Comparison of ENCODE assay signal across 9 cellular contexts in the genomic region with DNA sequence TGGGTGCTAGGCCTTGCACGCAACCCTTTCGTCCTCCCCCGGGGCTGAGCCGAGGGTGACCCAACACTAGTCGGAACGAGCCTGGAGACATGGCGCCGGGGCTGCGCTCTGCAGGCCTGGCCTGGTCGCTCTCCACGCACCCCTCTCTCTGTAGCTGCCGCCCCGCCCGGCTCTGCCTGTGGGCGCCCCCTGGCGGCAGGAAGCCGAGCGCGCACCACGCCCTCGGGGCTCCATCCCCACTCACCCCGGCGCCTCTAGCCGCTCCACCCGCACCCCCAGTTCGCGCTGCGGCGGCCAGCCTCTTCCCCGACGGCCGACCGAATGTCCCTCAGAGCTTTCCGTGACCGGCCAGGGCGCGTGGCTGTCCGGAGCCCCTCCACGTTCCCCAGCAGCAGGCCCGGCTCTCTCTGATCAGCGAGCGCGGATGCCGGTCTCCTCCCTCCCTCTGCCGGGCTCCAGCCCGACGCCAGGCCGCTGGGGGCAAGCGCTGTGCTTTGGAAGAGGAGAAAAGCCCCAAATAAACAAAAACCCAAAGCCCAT. TPM values are rescaled to one million over a fixed set of nuclear protein-coding genes. Genes with fewer than 3 reads are reported as not detected.
DNase-seq lines count a peak whose midpoint lies in the region; ATAC-seq, FAIRE-seq and TF ChIP-seq lines count a peak whose summit lies in the region.
"Had no signal": no experiment of that assay in that cellular context is flagged by ENCODE, and none has a peak within 500 bp of the region (broad histone marks: within the 10 kb centered on the region; RNA-seq: fewer than 3 reads in every experiment).

No MANE protein-coding gene starts in this region.

- TF ChIP-seq CTCF in H9 (conservative IDR thresholded peaks at IDR 0.05): peak; percentile 99

- no peak overlapping the region for H3K18ac ChIP-seq in H9 (ENCODE audit: insufficient read length, low read depth, low read length)

- peaks cover 93% of the 10 kb centered on the region for H3K27me3 ChIP-seq in H9 (ENCODE audit: insufficient read depth, low read length)

- ATAC-seq in left colon: peak; percentile 91

- H3K23me2 ChIP-seq in H9 (ENCODE audit: insufficient read length, low read depth, low read length, poor library complexity, severe bottlenecking): peaks cover 13% of the 10 kb centered on the region

- H2AFZ ChIP-seq in H9 (ENCODE audit: low read length): no peak overlapping the region

- no peaks in the 10 kb centered on the region; a peak in 1 of 7 replicates for H3K36me3 Mint-ChIP-seq in H9 (ENCODE audit: insufficient read depth in 1 of 3, low read depth in 3 of 3)

- peak overlapping the region; percentile 56 to 80 for H3K4me3 Mint-ChIP-seq in H9

- H3K27ac ChIP-seq in H9 (ENCODE audit: insufficient read length, low read depth, low read length): no peak overlapping the region

- DNase-seq in GM12892 (ENCODE audit: insufficient read length) (peak; percentile 88), H9 (peak; percentile 84), LoVo (ENCODE audit: low spot score) (peak; percentile 65), cerebellar cortex (ENCODE audit: low spot score) (peak; percentile 14), left colon (peak in 1 of 2 donors; percentile 71), NK-92 (lab: John Stamatoyannopoulos, UW; ENCODE audit: unreplicated experiment) (no peak)
- DNase-seq in activated CD4-positive, CD25-positive, alpha-beta regulatory T cell treated with anti-CD3 and anti-CD28 coated beads, Interleukin-2, amount 50 U/mL, for 72 hours: peak; percentile 77
- DNase-seq in stimulated activated CD4-positive, alpha-beta T cell treated with anti-CD3 and anti-CD28 coated beads, Interleukin-4, amount 100 ng/mL, for 1 hour: peak; percentile 73

- no peaks in the 10 kb centered on the region for H4K20me1 ChIP-seq in H9 (ENCODE audit: control insufficient read depth, insufficient read depth, insufficient read length)

- no peak overlapping the region for H3T11ph ChIP-seq in H9 (ENCODE audit: low read length)

- peaks cover 100% of the 10 kb centered on the region for H3K27me3 Mint-ChIP-seq in H9 (ENCODE audit: low read depth)

- no peaks in the 10 kb centered on the region for H3K79me2 ChIP-seq in H9 (ENCODE audit: insufficient read depth, low read length)

- no CpG with 5 or more reads among the region's 49 CpGs for WGBS in H9 (ENCODE audit: extremely low coverage, insufficient read length, low lambda C conversion rate)

- H3K9ac ChIP-seq in H9 (ENCODE audit: extremely low read depth, insufficient read length, low read length): no peak overlapping the region

- H3K14ac ChIP-seq in H9 (ENCODE audit: insufficient read depth, low read length): no peak overlapping the region

- H3K79me1 ChIP-seq in H9 (ENCODE audit: insufficient read depth, low read depth, low read length, poor library complexity, severe bottlenecking): no peaks in the 10 kb centered on the region

- no peak overlapping the region for H2BK15ac ChIP-seq in H9 (ENCODE audit: low read depth, low read length)

- H3K56ac ChIP-seq in H9 (ENCODE audit: insufficient read length, low read depth, low read length): no peak overlapping the region

- no peak overlapping the region for H3K27ac Mint-ChIP-seq in H9

- no peaks in the 10 kb centered on the region for H3K4me1 ChIP-seq in H9 (ENCODE audit: insufficient read depth, low read length)

- H2BK12ac ChIP-seq in H9 (ENCODE audit: insufficient read length, low read depth, low read length): no peak overlapping the region

- H4K8ac ChIP-seq in H9 (replicated peaks; ENCODE audit: insufficient read length, low read depth, low read length): no peak overlapping the region

- no peak overlapping the region for H3K4ac ChIP-seq in H9 (ENCODE audit: low read depth, low read length)

- peaks cover 9 to 36% of the 10 kb centered on the region in 2 experiments; a peak in 3 of 4 replicates for H3K4me1 Mint-ChIP-seq in H9

- H4K91ac ChIP-seq in H9 (ENCODE audit: insufficient read length, low read depth, low read length): no peak overlapping the region

- H4K5ac ChIP-seq in H9 (ENCODE audit: insufficient read length, low read depth, low read length): no peak overlapping the region

- H2AK5ac ChIP-seq in H9 (ENCODE audit: insufficient read length, low read length): no peak overlapping the region

- no peaks in the 10 kb centered on the region for H3K9me3 ChIP-seq in H9 (ENCODE audit: control insufficient read depth, low read depth, low read length)

- no peak for TF ChIP-seq POLR2A in GM12892 (IDR thresholded peaks at IDR 0.05; ENCODE audit: low read depth, low read length)

- no peak overlapping the region for H2BK120ac ChIP-seq in H9 (ENCODE audit: low read depth, low read length, poor library complexity, severe bottlenecking)

- H3K4me2 ChIP-seq in H9 (ENCODE audit: insufficient read depth, insufficient read length, low read length): peak overlapping the region; percentile 47

- no peak overlapping the region for H2BK20ac ChIP-seq in H9 (ENCODE audit: low read depth, low read length, poor library complexity, severe bottlenecking)

- H3K9me3 Mint-ChIP-seq in H9: peaks cover 0 to 4% of the 10 kb centered on the region in 2 experiments; a peak in 1 of 5 replicates

- no peak overlapping the region for H3K23ac ChIP-seq in H9 (ENCODE audit: insufficient read length, low read depth, low read length)

- FAIRE-seq in GM12892 (lab: Jason Lieb, UNC): no peak

- no peak overlapping the region for H2BK5ac ChIP-seq in H9 (ENCODE audit: insufficient read length, low read length)

- intact Hi-C loops in left colon (cut with DNase I, micrococcal nuclease): loop anchor here in 1 of 2 donors (10.0 kb wide), 1 partner anchor 363 kb away; no protein-coding TSS in a partner anchor

RNA-seq across cellular contexts. Expression of a gene that starts 29.1 kb away (rescaled TPM):
- polyA plus RNA-seq in GM12892 (2012; ENCODE audit: missing spikeins): not detected
- total RNA-seq in H9 (2021): not detected in 2 replicates
- total RNA-seq in left colon: not detected
- total RNA-seq: pulmonary artery endothelial cell had no signal

RNA-seq across cellular contexts. Expression of a gene that starts 30.1 kb away (rescaled TPM):
- polyA plus RNA-seq in GM12892 (2012; ENCODE audit: missing spikeins): not detected
- total RNA-seq in H9 (2021): not detected in 2 replicates
- total RNA-seq in left colon: not detected
- total RNA-seq: pulmonary artery endothelial cell had no signal
